Comparison of ENCODE assay signal across 11 cellular contexts in genomic region chr4:74123065-74123728, GRCh38. TPM values are rescaled to one million over a fixed set of nuclear protein-coding genes. Genes with fewer than 3 reads are reported as not detected.
DNase-seq lines count a peak whose midpoint lies in the region; ATAC-seq and TF ChIP-seq lines count a peak whose summit lies in the region.
"Had no signal": no experiment of that assay in that cellular context is flagged by ENCODE, and none has a peak within 500 bp of the region (broad histone marks: within the 10 kb centered on the region; RNA-seq: fewer than 3 reads in every experiment).

No MANE protein-coding gene starts in this region.

- 73 to 100% methylated on average over 1 of the region's 1 CpG for WGBS in gastroesophageal sphincter (ENCODE audit: low coverage in 1 of 2), 2 donors

- DNase-seq in MCF 10A (ENCODE audit: unreplicated experiment) (peak; percentile 87), breast epithelium (ENCODE audit: low spot score in 2 of 2) (no peak), NCI-H526 treated with DMSO at 0.1 percent for 48 hours (lab: John Stamatoyannopoulos, UW) (peak; percentile 66), upper lobe of right lung (no peak)
- DNase-seq: activated CD8-positive, alpha-beta memory T cell treated with anti-CD3 and anti-CD28 coated beads, Interleukin-2, amount 50 U/mL, for 4 hours; colonic mucosa had no signal

- H3K9me3 Mint-ChIP-seq in MCF 10A (ENCODE audit: unreplicated experiment), result peaks cover 12% of the 10 kb centered on the region
- peaks cover 4% of the 10 kb centered on the region for H3K9me3 Mint-ChIP-seq in activated T-helper 17 cell treated with anti-CD3 and anti-CD28 coated beads, Interleukin-2, amount 50 U/mL, for 72 hours

- CTCF ChIA-PET in MCF 10A (lab: Yijun Ruan, JAX), result interaction anchor here (1.0 kb wide), 1 partner anchor 12 kb away, joined by 5 read pairs; no protein-coding TSS in a partner anchor

- POLR2A ChIA-PET in MCF 10A (lab: Yijun Ruan, JAX), result interaction anchor here (0.8 to 1.1 kb wide), 5 partner anchors 8 to 34 kb away, joined by 3 to 6 read pairs (median 4); partner anchors contain the start of gene MTHFD2L

- H3K36me3 Mint-ChIP-seq in MCF 10A (ENCODE audit: insufficient read depth, unreplicated experiment), result peaks cover 60% of the 10 kb centered on the region
- no peaks in the 10 kb centered on the region for H3K36me3 Mint-ChIP-seq in activated T-helper 17 cell treated with anti-CD3 and anti-CD28 coated beads, Interleukin-2, amount 50 U/mL, for 72 hours (ENCODE audit: low read depth)

- no peaks in the 10 kb centered on the region for H3K27me3 Mint-ChIP-seq in MCF 10A (ENCODE audit: insufficient read depth, unreplicated experiment)
- peaks cover 15% of the 10 kb centered on the region for H3K27me3 Mint-ChIP-seq in activated T-helper 17 cell treated with anti-CD3 and anti-CD28 coated beads, Interleukin-2, amount 50 U/mL, for 72 hours

- H3K27me3 ChIP-seq in breast epithelium (no peaks in the 10 kb centered on the region), gastroesophageal sphincter (no peaks in the 10 kb centered on the region), upper lobe of right lung (no peaks in the 10 kb centered on the region)
- H3K27me3 ChIP-seq: colonic mucosa had no signal

- ATAC-seq in gastroesophageal sphincter, result peak; percentile 70
- ATAC-seq in upper lobe of right lung, result peak; percentile 96
- ATAC-seq in GM21528 (IDR thresholded peaks at IDR 0.05; ENCODE audit: low FRiP score, unreplicated experiment), result no peak
- no peak for ATAC-seq in activated T-helper 17 cell treated with anti-CD3 and anti-CD28 coated beads, Interleukin-2, amount 50 U/mL, for 72 hours (replicated peaks)
- no peak for ATAC-seq in GM21723 (IDR thresholded peaks at IDR 0.05; ENCODE audit: unreplicated experiment)

- BruUV-seq in MCF 10A (replicated peaks; lab: Mats Ljungman, UMichigan), result no TSS peak

- TF ChIP-seq POLR2A in breast epithelium (IDR thresholded peaks at IDR 0.05) (no peak), gastroesophageal sphincter (IDR thresholded peaks at IDR 0.05) (no peak)

- H3K4me1 Mint-ChIP-seq in MCF 10A (ENCODE audit: insufficient read depth, unreplicated experiment), result peaks cover 23% of the 10 kb centered on the region
- H3K4me1 Mint-ChIP-seq in activated T-helper 17 cell treated with anti-CD3 and anti-CD28 coated beads, Interleukin-2, amount 50 U/mL, for 72 hours, result no peaks in the 10 kb centered on the region
- H3K4me1 Mint-ChIP-seq: B cell had no signal

- TF ChIP-seq CTCF in MCF 10A (IDR thresholded peaks at IDR 0.05; ENCODE audit: unreplicated experiment) (no peak), breast epithelium (IDR thresholded peaks at IDR 0.05) (no peak), gastroesophageal sphincter (IDR thresholded peaks at IDR 0.05) (no peak), upper lobe of right lung (IDR thresholded peaks at IDR 0.05) (no peak)

- TF ChIP-seq EP300 in gastroesophageal sphincter (IDR thresholded peaks at IDR 0.05), result no peak

- no peak overlapping the region for H3K27ac Mint-ChIP-seq in MCF 10A (ENCODE audit: low read depth, unreplicated experiment)
- no peak overlapping the region for H3K27ac Mint-ChIP-seq in activated T-helper 17 cell treated with anti-CD3 and anti-CD28 coated beads, Interleukin-2, amount 50 U/mL, for 72 hours
- H3K27ac Mint-ChIP-seq: B cell had no signal

- H3K4me3 Mint-ChIP-seq in MCF 10A (ENCODE audit: unreplicated experiment), result no peak overlapping the region
- no peak overlapping the region for H3K4me3 Mint-ChIP-seq in activated T-helper 17 cell treated with anti-CD3 and anti-CD28 coated beads, Interleukin-2, amount 50 U/mL, for 72 hours
- H3K4me3 Mint-ChIP-seq: B cell had no signal

- H3K36me3 ChIP-seq in breast epithelium (no peaks in the 10 kb centered on the region), gastroesophageal sphincter (no peaks in the 10 kb centered on the region), upper lobe of right lung (no peaks in the 10 kb centered on the region)
- H3K36me3 ChIP-seq: colonic mucosa had no signal

- H3K4me1 ChIP-seq in breast epithelium, result no peaks in the 10 kb centered on the region
- H3K4me1 ChIP-seq in gastroesophageal sphincter, result no peaks in the 10 kb centered on the region
- H3K4me1 ChIP-seq in upper lobe of right lung, result no peaks in the 10 kb centered on the region
- H3K4me1 ChIP-seq: colonic mucosa had no signal

- H3K27ac ChIP-seq in breast epithelium (peak overlapping the region in 1 of 2 donors; percentile 8), gastroesophageal sphincter (no peak overlapping the region), upper lobe of right lung (no peak overlapping the region)
- H3K27ac ChIP-seq: colonic mucosa had no signal

- H3K9me3 ChIP-seq in breast epithelium, result no peaks in the 10 kb centered on the region
- no peaks in the 10 kb centered on the region for H3K9me3 ChIP-seq in gastroesophageal sphincter
- no peaks in the 10 kb centered on the region for H3K9me3 ChIP-seq in upper lobe of right lung
- H3K9me3 ChIP-seq: colonic mucosa had no signal

- no peak overlapping the region for H3K4me3 ChIP-seq in breast epithelium
- no peak overlapping the region for H3K4me3 ChIP-seq in gastroesophageal sphincter
- H3K4me3 ChIP-seq in upper lobe of right lung, result no peak overlapping the region
- H3K4me3 ChIP-seq: colonic mucosa had no signal

- intact Hi-C loops in MCF 10A (cut with micrococcal nuclease), result no loop called here
- intact Hi-C loops in breast epithelium (cut with DNase I; ENCODE audit: low total_unique reads), result no loop called here
- intact Hi-C loops in upper lobe of right lung (cut with DNase I), result no loop called here

RNA-seq across cellular contexts. Expression of gene CXCL2, which starts 24.2 kb away (rescaled TPM):
- total RNA-seq in MCF 10A (2022), result 62.3 and 76.2 TPM in 2 replicates
- 10 to 100 TPM; 12.2 to 51.8 (median 16.1) TPM for total RNA-seq in breast epithelium
- total RNA-seq in gastroesophageal sphincter, result 10 to 100 TPM in 1 of 4 donors, 1 to 10 TPM in 3; 2.5 to 22.8 (median 5.9) TPM
- total RNA-seq in upper lobe of right lung, result 51.9 TPM
- total RNA-seq in activated T-helper 17 cell treated with anti-CD3 and anti-CD28 coated beads, Interleukin-2, amount 50 U/mL, for 72 hours, result under 1 TPM in 1 of 2 donors, not detected in 1; 0.19 TPM
- total RNA-seq: B cell had no signal

RNA-seq across cellular contexts. Expression of gene MTHFD2L, which starts 34.7 kb away (rescaled TPM):
- total RNA-seq in MCF 10A (2022), result 110 and 113 TPM in 2 replicates
- 10 to 100 TPM; 20.5 to 48.1 (median 29.2) TPM for total RNA-seq in breast epithelium
- 10 to 100 TPM; 12.4 to 29.0 (median 23.4) TPM for total RNA-seq in gastroesophageal sphincter
- total RNA-seq in upper lobe of right lung, result 14.1 TPM
- 1 to 10 TPM; 4.0 to 9.4 TPM for total RNA-seq in activated T-helper 17 cell treated with anti-CD3 and anti-CD28 coated beads, Interleukin-2, amount 50 U/mL, for 72 hours

Comparison
In these comparisons a context has a peak if more than half of its experiments do, and no peak if none do; other contexts are left out.
1. DNase-seq: peak in MCF 10A (single experiment) and NCI-H526 treated with DMSO at 0.1 percent for 48 hours (single experiment); none in breast epithelium (0 of 2) and upper lobe of right lung (single experiment).
2. ATAC-seq: peak in gastroesophageal sphincter (single experiment) and upper lobe of right lung (single experiment); none in GM21528 (single experiment), activated T-helper 17 cell treated with anti-CD3 and anti-CD28 coated beads, Interleukin-2, amount 50 U/mL, for 72 hours (single experiment) and GM21723 (single experiment).